In the genomic region with DNA sequence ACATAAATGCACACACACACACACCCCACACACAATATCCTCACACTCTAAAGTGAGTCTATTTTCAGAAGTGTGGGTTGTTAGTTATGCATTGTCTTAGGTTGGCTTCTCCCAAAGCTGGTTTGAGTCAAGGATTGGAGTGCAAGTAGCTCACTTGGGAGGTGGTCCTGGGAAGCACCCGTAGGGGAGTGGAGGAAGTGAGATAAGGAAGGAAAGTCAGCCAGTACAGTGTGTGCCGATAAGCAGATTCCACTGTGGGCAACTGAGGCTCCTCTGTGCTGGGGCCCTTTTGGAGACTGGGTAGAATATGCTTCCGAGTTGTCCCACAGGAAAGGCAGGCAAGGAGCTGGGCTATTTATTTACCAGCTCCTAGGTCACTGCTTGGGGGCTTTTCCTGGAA, we compare ENCODE assay signal across 1 cellular context.
TF ChIP-seq lines count a peak whose summit lies in the region.

No MANE protein-coding gene starts in this region.

TF ChIP-seq in WTC11, 78 proteins besides CTCF, POLR2A, EP300 and RAD21 (continued from another document):
- TF ChIP-seq, protein P1, sequence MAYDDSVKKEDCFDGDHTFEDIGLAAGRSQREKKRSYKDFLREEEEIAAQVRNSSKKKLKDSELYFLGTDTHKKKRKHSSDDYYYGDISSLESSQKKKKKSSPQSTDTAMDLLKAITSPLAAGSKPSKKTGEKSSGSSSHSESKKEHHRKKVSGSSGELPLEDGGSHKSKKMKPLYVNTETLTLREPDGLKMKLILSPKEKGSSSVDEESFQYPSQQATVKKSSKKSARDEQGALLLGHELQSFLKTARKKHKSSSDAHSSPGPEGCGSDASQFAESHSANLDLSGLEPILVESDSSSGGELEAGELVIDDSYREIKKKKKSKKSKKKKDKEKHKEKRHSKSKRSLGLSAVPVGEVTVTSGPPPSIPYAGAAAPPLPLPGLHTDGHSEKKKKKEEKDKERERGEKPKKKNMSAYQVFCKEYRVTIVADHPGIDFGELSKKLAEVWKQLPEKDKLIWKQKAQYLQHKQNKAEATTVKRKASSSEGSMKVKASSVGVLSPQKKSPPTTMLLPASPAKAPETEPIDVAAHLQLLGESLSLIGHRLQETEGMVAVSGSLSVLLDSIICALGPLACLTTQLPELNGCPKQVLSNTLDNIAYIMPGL (CRISPR knock-in tag; IDR thresholded peaks at IDR 0.05): no peak
- TF ChIP-seq ELF4 (CRISPR knock-in tag; IDR thresholded peaks at IDR 0.05; ENCODE audit: low read depth) (no peak), FOXJ3 (CRISPR knock-in tag; IDR thresholded peaks at IDR 0.05; ENCODE audit: borderline replicate concordance) (no peak), HMGA2 (CRISPR knock-in tag; IDR thresholded peaks at IDR 0.05) (no peak), CREB1 (CRISPR knock-in tag; IDR thresholded peaks at IDR 0.05) (no peak), ZNF232 (CRISPR knock-in tag; IDR thresholded peaks at IDR 0.05) (no peak), NR1H2 (CRISPR knock-in tag; IDR thresholded peaks at IDR 0.05) (no peak), IRF2 (CRISPR knock-in tag; IDR thresholded peaks at IDR 0.05; ENCODE audit: borderline replicate concordance, low read depth) (no peak), TCF7 (CRISPR knock-in tag; IDR thresholded peaks at IDR 0.05; ENCODE audit: low read depth) (no peak)
- TF ChIP-seq, protein P2, sequence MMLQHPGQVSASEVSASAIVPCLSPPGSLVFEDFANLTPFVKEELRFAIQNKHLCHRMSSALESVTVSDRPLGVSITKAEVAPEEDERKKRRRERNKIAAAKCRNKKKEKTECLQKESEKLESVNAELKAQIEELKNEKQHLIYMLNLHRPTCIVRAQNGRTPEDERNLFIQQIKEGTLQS (CRISPR knock-in tag; conservative IDR thresholded peaks at IDR 0.05): no peak
- TF ChIP-seq, protein P3, sequence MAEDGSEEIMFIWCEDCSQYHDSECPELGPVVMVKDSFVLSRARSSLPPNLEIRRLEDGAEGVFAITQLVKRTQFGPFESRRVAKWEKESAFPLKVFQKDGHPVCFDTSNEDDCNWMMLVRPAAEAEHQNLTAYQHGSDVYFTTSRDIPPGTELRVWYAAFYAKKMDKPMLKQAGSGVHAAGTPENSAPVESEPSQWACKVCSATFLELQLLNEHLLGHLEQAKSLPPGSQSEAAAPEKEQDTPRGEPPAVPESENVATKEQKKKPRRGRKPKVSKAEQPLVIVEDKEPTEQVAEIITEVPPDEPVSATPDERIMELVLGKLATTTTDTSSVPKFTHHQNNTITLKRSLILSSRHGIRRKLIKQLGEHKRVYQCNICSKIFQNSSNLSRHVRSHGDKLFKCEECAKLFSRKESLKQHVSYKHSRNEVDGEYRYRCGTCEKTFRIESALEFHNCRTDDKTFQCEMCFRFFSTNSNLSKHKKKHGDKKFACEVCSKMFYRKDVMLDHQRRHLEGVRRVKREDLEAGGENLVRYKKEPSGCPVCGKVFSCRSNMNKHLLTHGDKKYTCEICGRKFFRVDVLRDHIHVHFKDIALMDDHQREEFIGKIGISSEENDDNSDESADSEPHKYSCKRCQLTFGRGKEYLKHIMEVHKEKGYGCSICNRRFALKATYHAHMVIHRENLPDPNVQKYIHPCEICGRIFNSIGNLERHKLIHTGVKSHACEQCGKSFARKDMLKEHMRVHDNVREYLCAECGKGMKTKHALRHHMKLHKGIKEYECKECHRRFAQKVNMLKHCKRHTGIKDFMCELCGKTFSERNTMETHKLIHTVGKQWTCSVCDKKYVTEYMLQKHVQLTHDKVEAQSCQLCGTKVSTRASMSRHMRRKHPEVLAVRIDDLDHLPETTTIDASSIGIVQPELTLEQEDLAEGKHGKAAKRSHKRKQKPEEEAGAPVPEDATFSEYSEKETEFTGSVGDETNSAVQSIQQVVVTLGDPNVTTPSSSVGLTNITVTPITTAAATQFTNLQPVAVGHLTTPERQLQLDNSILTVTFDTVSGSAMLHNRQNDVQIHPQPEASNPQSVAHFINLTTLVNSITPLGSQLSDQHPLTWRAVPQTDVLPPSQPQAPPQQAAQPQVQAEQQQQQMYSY (CRISPR knock-in tag; IDR thresholded peaks at IDR 0.05): no peak
